19 cellular contexts compared by ENCODE assay signal in genomic region chr1:110465038-110465813, GRCh38. TPM values are rescaled to one million over a fixed set of nuclear protein-coding genes. Genes with fewer than 3 reads are reported as not detected.
DNase-seq lines count a peak whose midpoint lies in the region; ATAC-seq and TF ChIP-seq lines count a peak whose summit lies in the region.
"Had no signal": no experiment of that assay in that cellular context is flagged by ENCODE, and none has a peak within 500 bp of the region (broad histone marks: within the 10 kb centered on the region; RNA-seq: fewer than 3 reads in every experiment).

No MANE protein-coding gene starts in this region.

- H3K9me3 ChIP-seq in PC-3 (ENCODE audit: low read length), result no peaks in the 10 kb centered on the region
- no peaks in the 10 kb centered on the region for H3K9me3 ChIP-seq in esophagus squamous epithelium
- no peaks in the 10 kb centered on the region for H3K9me3 ChIP-seq in vagina
- H3K9me3 ChIP-seq: ovary, tibial nerve had no signal

- H3K27me3 ChIP-seq in PC-3 (ENCODE audit: low read length), result no peaks in the 10 kb centered on the region
- no peaks in the 10 kb centered on the region for H3K27me3 ChIP-seq in esophagus squamous epithelium
- H3K27me3 ChIP-seq in vagina, result no peaks in the 10 kb centered on the region
- H3K27me3 ChIP-seq: ovary, tibial nerve had no signal

- intact Hi-C loops in PC-3 (cut with micrococcal nuclease) (no loop called here), esophagus squamous epithelium (cut with DNase I) (no loop called here), vagina (cut with DNase I) (loop anchor here (10.0 kb wide), 1 partner anchor 150 kb away; no protein-coding TSS in a partner anchor)

- no peaks in the 10 kb centered on the region for H3K4me1 Mint-ChIP-seq in stimulated activated memory B cell treated with anti-CD40 and anti-IgM and Interleukin-4, amounts not matched to agents 10 μg/mL and 1 μg/mL and 100 μg/mL, for 72 hours
- H3K4me1 Mint-ChIP-seq: activated naive CD8-positive, alpha-beta T cell treated with anti-CD3 and anti-CD28 coated beads, Interleukin-2, amount 50 U/mL, for 24 hours had no signal

- no peak overlapping the region for H2AFZ ChIP-seq in PC-3 (ENCODE audit: low read length)
- H2AFZ ChIP-seq: GM23248 had no signal

- H3K79me2 ChIP-seq in PC-3 (ENCODE audit: low read length), result no peaks in the 10 kb centered on the region

- POLR2A ChIA-PET in PC-3 (lab: Charles Lee; ENCODE audit: unreplicated experiment), result no interaction called here

- no peak overlapping the region for H3K27ac Mint-ChIP-seq in stimulated activated memory B cell treated with anti-CD40 and anti-IgM and Interleukin-4, amounts not matched to agents 10 μg/mL and 1 μg/mL and 100 μg/mL, for 72 hours
- H3K27ac Mint-ChIP-seq: activated CD8-positive, alpha-beta T cell treated with anti-CD3 and anti-CD28 coated beads for 36 hours; activated naive CD8-positive, alpha-beta T cell treated with anti-CD3 and anti-CD28 coated beads, Interleukin-2, amount 50 U/mL, for 24 hours; activated T-cell treated with anti-CD3 and anti-CD28 coated beads, Interleukin-2, amount 50 U/mL, for 72 hours; CD4-positive, alpha-beta T cell had no signal

- H3K36me3 Mint-ChIP-seq in stimulated activated memory B cell treated with anti-CD40 and anti-IgM and Interleukin-4, amounts not matched to agents 10 μg/mL and 1 μg/mL and 100 μg/mL, for 72 hours, result no peaks in the 10 kb centered on the region

- H4K20me1 ChIP-seq in PC-3 (ENCODE audit: low read length), result no peaks in the 10 kb centered on the region

- H3K36me3 ChIP-seq in PC-3 (ENCODE audit: low read depth, low read length), result no peaks in the 10 kb centered on the region; the same call in 1 of the 2 replicates
- no peaks in the 10 kb centered on the region for H3K36me3 ChIP-seq in esophagus squamous epithelium
- no peaks in the 10 kb centered on the region for H3K36me3 ChIP-seq in vagina
- H3K36me3 ChIP-seq: ovary, tibial nerve had no signal

- 31 to 59% methylated on average over 5 to 6 of the region's 7 CpGs for WGBS in esophagus squamous epithelium, 2 donors

- TF ChIP-seq CTCF in PC-3 (conservative IDR thresholded peaks at IDR 0.05; ENCODE audit: low read depth, low read length) (no peak), esophagus squamous epithelium (IDR thresholded peaks at IDR 0.05) (no peak), vagina (IDR thresholded peaks at IDR 0.05) (no peak)

- ATAC-seq in PC-3 (peak; percentile 34), HG02981 (IDR thresholded peaks at IDR 0.05; ENCODE audit: unreplicated experiment) (no peak)
- peak; percentile 16 for ATAC-seq in stimulated activated memory B cell treated with anti-CD40 and anti-IgM and Interleukin-4, amounts not matched to agents 10 μg/mL and 1 μg/mL and 100 μg/mL, for 72 hours
- ATAC-seq: activated CD8-positive, alpha-beta T cell treated with anti-CD3 and anti-CD28 coated beads for 36 hours; activated naive CD8-positive, alpha-beta T cell treated with anti-CD3 and anti-CD28 coated beads, Interleukin-2, amount 50 U/mL, for 24 hours; activated T-cell treated with anti-CD3 and anti-CD28 coated beads, Interleukin-2, amount 50 U/mL, for 72 hours had no signal

- H3K9ac ChIP-seq in PC-3 (ENCODE audit: low read length), result peak overlapping the region; percentile 38
- H3K9ac ChIP-seq: GM23248 had no signal

- H3K4me1 ChIP-seq in PC-3 (ENCODE audit: insufficient read depth, low read length) (peaks cover 29% of the 10 kb centered on the region), esophagus squamous epithelium (peaks cover 20 to 48% (median 35%) of the 10 kb centered on the region in 3 donors), vagina (peaks cover 12% of the 10 kb centered on the region)

- BruUV-seq in PC-3 (replicated peaks; lab: Mats Ljungman, UMichigan), result no TSS peak

- no peaks in the 10 kb centered on the region for H3F3A ChIP-seq in PC-3 (ENCODE audit: low read length, unreplicated experiment)

- DNase-seq in DMS53 (lab: John Stamatoyannopoulos, UW) (peak; percentile 33), DMS53 treated with DMSO at 0.1 percent for 48 hours (lab: John Stamatoyannopoulos, UW; ENCODE audit: unreplicated experiment) (no peak), PC-3 (peak; percentile 65), esophagus squamous epithelium (lab: John Stamatoyannopoulos, UW) (no peak), vagina (ENCODE audit: extremely low spot score in 2 of 2) (no peak), NCI-H2029 treated with DMSO at 0.1 percent for 48 hours (lab: John Stamatoyannopoulos, UW) (no peak)
- DNase-seq: 8988T; activated CD8-positive, alpha-beta T cell treated with anti-CD3 and anti-CD28 coated beads for 36 hours; activated naive CD8-positive, alpha-beta T cell treated with anti-CD3 and anti-CD28 coated beads, Interleukin-2, amount 50 U/mL, for 24 hours; activated T-cell treated with anti-CD3 and anti-CD28 coated beads, Interleukin-2, amount 50 U/mL, for 72 hours; CD4-positive, alpha-beta T cell; NCI-H526; ovary; small intestine had no signal

- H3K9me3 Mint-ChIP-seq in stimulated activated memory B cell treated with anti-CD40 and anti-IgM and Interleukin-4, amounts not matched to agents 10 μg/mL and 1 μg/mL and 100 μg/mL, for 72 hours, result no peaks in the 10 kb centered on the region
- H3K9me3 Mint-ChIP-seq: activated CD8-positive, alpha-beta T cell treated with anti-CD3 and anti-CD28 coated beads for 36 hours; activated naive CD8-positive, alpha-beta T cell treated with anti-CD3 and anti-CD28 coated beads, Interleukin-2, amount 50 U/mL, for 24 hours; activated T-cell treated with anti-CD3 and anti-CD28 coated beads, Interleukin-2, amount 50 U/mL, for 72 hours; CD4-positive, alpha-beta T cell had no signal

- H3K4me3 Mint-ChIP-seq in stimulated activated memory B cell treated with anti-CD40 and anti-IgM and Interleukin-4, amounts not matched to agents 10 μg/mL and 1 μg/mL and 100 μg/mL, for 72 hours, result no peak overlapping the region
- H3K4me3 Mint-ChIP-seq: activated CD8-positive, alpha-beta T cell treated with anti-CD3 and anti-CD28 coated beads for 36 hours; activated naive CD8-positive, alpha-beta T cell treated with anti-CD3 and anti-CD28 coated beads, Interleukin-2, amount 50 U/mL, for 24 hours; activated T-cell treated with anti-CD3 and anti-CD28 coated beads, Interleukin-2, amount 50 U/mL, for 72 hours; CD4-positive, alpha-beta T cell had no signal

- H3K9me2 ChIP-seq in PC-3 (replicated peaks; ENCODE audit: low read length), result no peaks in the 10 kb centered on the region

- H3K27ac ChIP-seq in PC-3 (ENCODE audit: low read length) (peak overlapping the region; percentile 82), esophagus squamous epithelium (peak overlapping the region; percentile 77 to 85 (median 80)), vagina (no peak overlapping the region)
- H3K27ac ChIP-seq: GM23248, ovary had no signal

- peak overlapping the region; percentile 73 for H3K4me2 ChIP-seq in PC-3 (ENCODE audit: low read length)

- TF ChIP-seq POLR2A in esophagus squamous epithelium (IDR thresholded peaks at IDR 0.05) (no peak), vagina (IDR thresholded peaks at IDR 0.05) (no peak)

- H3K4me3 ChIP-seq in PC-3 (ENCODE audit: low read length) (peak overlapping the region; percentile 28; the same call in 1 of the 2 replicates), esophagus squamous epithelium (no peak overlapping the region), vagina (no peak overlapping the region)
- H3K4me3 ChIP-seq: GM23248, ovary, tibial nerve had no signal

- peaks cover 11% of the 10 kb centered on the region for H3K27me3 Mint-ChIP-seq in stimulated activated memory B cell treated with anti-CD40 and anti-IgM and Interleukin-4, amounts not matched to agents 10 μg/mL and 1 μg/mL and 100 μg/mL, for 72 hours
- H3K27me3 Mint-ChIP-seq: CD4-positive, alpha-beta T cell had no signal

- CTCF ChIA-PET in PC-3 (lab: Charles Lee), result interaction anchor here (0.5 to 2.6 kb wide), 4 partner anchors 31 to 263 kb away, joined by 3 to 39 read pairs (median 6); no protein-coding TSS in a partner anchor

RNA-seq across cellular contexts. Expression of gene PROK1, which starts 14.3 kb away (rescaled TPM):
- total RNA-seq in PC-3 (2014; rRNA removed), result not detected in 2 replicates
- 1 to 10 TPM in 1 of 4 donors, under 1 TPM in 1, not detected in 2; 0.35 to 2.3 TPM for total RNA-seq in esophagus squamous epithelium
- total RNA-seq in vagina, result 7.4 TPM
- total RNA-seq: activated CD8-positive, alpha-beta T cell treated with anti-CD3 and anti-CD28 coated beads for 36 hours; CD4-positive, alpha-beta T cell; GM23248 had no signal

RNA-seq across cellular contexts. Expression of gene KCNA10, which starts 53.7 kb away (rescaled TPM):
- total RNA-seq in PC-3 (2014; rRNA removed) (not detected in 2 replicates), esophagus squamous epithelium (not detected), vagina (not detected)
- total RNA-seq: activated CD8-positive, alpha-beta T cell treated with anti-CD3 and anti-CD28 coated beads for 36 hours; activated T-cell treated with anti-CD3 and anti-CD28 coated beads, Interleukin-2, amount 50 U/mL, for 72 hours; cardiac septum; CD4-positive, alpha-beta T cell; GM23248; ovary; tibial nerve had no signal

RNA-seq across cellular contexts. Expression of gene LAMTOR5, which starts 57.7 kb away (rescaled TPM):
- 143 and 147 TPM in 2 replicates for total RNA-seq in PC-3 (2014; rRNA removed)
- 100 to 1,000 TPM in 2 of 4 donors, 10 to 100 TPM in 2; 31.6 to 113 (median 99.1) TPM for total RNA-seq in esophagus squamous epithelium
- total RNA-seq in vagina, result 66.5 TPM

Comparison
In these comparisons a context has a peak if more than half of its experiments do, and no peak if none do; other contexts are left out.
1. DNase-seq: peak in DMS53 (single experiment) and PC-3 (single experiment); none in DMS53 treated with DMSO at 0.1 percent for 48 hours (single experiment), esophagus squamous epithelium (single experiment), vagina (0 of 2) and NCI-H2029 treated with DMSO at 0.1 percent for 48 hours (single experiment).